8 cellular contexts compared by ENCODE assay signal in genomic region chr17:76671123-76671911, GRCh38. TPM values are rescaled to one million over a fixed set of nuclear protein-coding genes. Genes with fewer than 3 reads are reported as not detected.
DNase-seq lines count a peak whose midpoint lies in the region; ATAC-seq and TF ChIP-seq lines count a peak whose summit lies in the region.

No MANE protein-coding gene starts in this region.

- peaks cover 18% of the 10 kb centered on the region for H3K79me2 ChIP-seq in Loucy (ENCODE audit: insufficient read depth, low read length)

- H3K9me3 Mint-ChIP-seq in natural killer cell = no peaks in the 10 kb centered on the region

- H3K4me3 Mint-ChIP-seq in natural killer cell = peak overlapping the region; percentile 87

- no peaks in the 10 kb centered on the region for H3K9me2 ChIP-seq in Loucy (replicated peaks; ENCODE audit: low read depth, low read length)

- peak overlapping the region; percentile 91 to 97 for H3K27ac Mint-ChIP-seq in natural killer cell

- H2AFZ ChIP-seq in Loucy (ENCODE audit: low read length) = peak overlapping the region; percentile 73

- peak; percentile 97 for ATAC-seq in RWPE2 (ENCODE audit: low read depth)
- ATAC-seq in natural killer cell = peak; percentile 98 to 100 (median 99)

- no peaks in the 10 kb centered on the region for H3K27me3 ChIP-seq in H7 (ENCODE audit: control insufficient read depth, insufficient read depth, low read length)
- no peaks in the 10 kb centered on the region for H3K27me3 ChIP-seq in Loucy (ENCODE audit: insufficient read depth, low read length, poor library complexity, severe bottlenecking)
- H3K27me3 ChIP-seq in RWPE2 (ENCODE audit: insufficient read depth, poor library complexity, severe bottlenecking) = no peaks in the 10 kb centered on the region

- DNase-seq in ELF-1 (ENCODE audit: low read depth, low spot score) (peak; percentile 100), H7 (peak; percentile 99), RWPE2 (ENCODE audit: low spot score) (peak; percentile 100), fibroblast of pulmonary artery (ENCODE audit: low read depth) (peak; percentile 100), natural killer cell (peak; percentile 97)
- peak; percentile 98 for DNase-seq in activated effector memory CD4-positive, alpha-beta T cell treated with Interleukin-2 at 50 U/mL for 16 hours
- peak; percentile 93 to 99 (median 97) for DNase-seq in stimulated activated naive CD4-positive, alpha-beta T cell (lab: John Stamatoyannopoulos, UW)

- H3F3A ChIP-seq in Loucy (ENCODE audit: low read depth) = no peaks in the 10 kb centered on the region

- peaks cover 23 to 26% of the 10 kb centered on the region in 2 donors for H3K4me1 Mint-ChIP-seq in natural killer cell

- H4K20me1 ChIP-seq in Loucy (ENCODE audit: insufficient read depth, low read length, poor library complexity, severe bottlenecking) = no peaks in the 10 kb centered on the region

- H3K4me1 ChIP-seq in Loucy (ENCODE audit: insufficient read depth, low read length, poor library complexity, severe bottlenecking) (peaks cover 31% of the 10 kb centered on the region), RWPE2 (ENCODE audit: insufficient read depth, poor library complexity, severe bottlenecking) (peaks cover 9% of the 10 kb centered on the region)

- H3K36me3 Mint-ChIP-seq in natural killer cell = no peaks in the 10 kb centered on the region

- H3K27ac ChIP-seq in RWPE2 (ENCODE audit: poor library complexity, severe bottlenecking) = peak overlapping the region; percentile 52

- H3K27me3 Mint-ChIP-seq in natural killer cell (ENCODE audit: low read depth in 2 of 2) = no peaks in the 10 kb centered on the region

- intact Hi-C loops in natural killer cell (cut with micrococcal nuclease) = loop anchor here (1.0 to 5.0 kb wide), 3 partner anchors 114 to 317 kb away; no protein-coding TSS in a partner anchor

- peak overlapping the region; percentile 77 for H3K4me2 ChIP-seq in Loucy (ENCODE audit: low read depth, low read length, poor library complexity, severe bottlenecking)

- peak overlapping the region; percentile 98 for H3K9ac ChIP-seq in Loucy (ENCODE audit: low read depth, low read length, poor library complexity, severe bottlenecking)

- H3K9me3 ChIP-seq in Loucy (ENCODE audit: insufficient read depth, low read depth, low read length) (no peaks in the 10 kb centered on the region), RWPE2 (ENCODE audit: severe bottlenecking) (no peaks in the 10 kb centered on the region)

- H3K36me3 ChIP-seq in H7 (replicated peaks; ENCODE audit: control insufficient read depth, insufficient read depth, low read length) (no peaks in the 10 kb centered on the region), Loucy (ENCODE audit: insufficient read depth, low read length) (no peaks in the 10 kb centered on the region), RWPE2 (ENCODE audit: low read depth) (no peaks in the 10 kb centered on the region)

- H3K4me3 ChIP-seq in H7 (ENCODE audit: insufficient read depth, low read depth, low read length) (peak overlapping the region; percentile 68), Loucy (ENCODE audit: low read length, poor library complexity, severe bottlenecking) (peak overlapping the region; percentile 94), RWPE2 (ENCODE audit: severe bottlenecking) (peak overlapping the region; percentile 46), fibroblast of pulmonary artery (replicated peaks; ENCODE audit: low read depth, low read length) (peak overlapping the region; percentile 86)

- TF ChIP-seq CTCF in Loucy (conservative IDR thresholded peaks at IDR 0.05; ENCODE audit: low read length) (no peak), RWPE2 (IDR thresholded peaks at IDR 0.05; ENCODE audit: poor library complexity, severe bottlenecking) (no peak), fibroblast of pulmonary artery (IDR thresholded peaks at IDR 0.05; ENCODE audit: low read length, missing control alignments) (no peak), natural killer cell (IDR thresholded peaks at IDR 0.05) (no peak)

RNA-seq across cellular contexts. Expression of gene ST6GALNAC1, which starts 27.8 kb away (rescaled TPM):
- total RNA-seq in H7 (2014; rRNA removed; shearing (Covaris generic)) = not detected in 2 replicates
- 1 to 10 TPM in 1 of 3 donors, not detected in 2; 1.0 TPM for total RNA-seq in natural killer cell

RNA-seq across cellular contexts. Expression of gene MXRA7, which starts 39.4 kb away (rescaled TPM):
- 38.2 and 59.3 TPM in 2 replicates for total RNA-seq in H7 (2014; rRNA removed; shearing (Covaris generic))
- total RNA-seq in natural killer cell = 10 to 100 TPM; 31.6 to 47.6 (median 46.5) TPM

RNA-seq across cellular contexts. Expression of gene JMJD6, which starts 55.1 kb away (rescaled TPM):
- 16.5 and 16.8 TPM in 2 replicates for total RNA-seq in H7 (2014; rRNA removed; shearing (Covaris generic))
- total RNA-seq in natural killer cell = 100 to 1,000 TPM; 169 to 257 (median 195) TPM

RNA-seq across cellular contexts. Expression of gene METTL23, which starts 55.3 kb away (rescaled TPM):
- 50.0 and 54.4 TPM in 2 replicates for total RNA-seq in H7 (2014; rRNA removed; shearing (Covaris generic))
- 10 to 100 TPM; 31.9 to 57.7 (median 34.2) TPM for total RNA-seq in natural killer cell

Comparison
In these comparisons a context has a peak if more than half of its experiments do, and no peak if none do; other contexts are left out.
1. Peak in every context shown above with its lines: DNase-seq, ATAC-seq, H3K4me3 ChIP-seq and H3K27ac ChIP-seq.